ENCODE assay signal across 24 cellular contexts in the genomic region with DNA sequence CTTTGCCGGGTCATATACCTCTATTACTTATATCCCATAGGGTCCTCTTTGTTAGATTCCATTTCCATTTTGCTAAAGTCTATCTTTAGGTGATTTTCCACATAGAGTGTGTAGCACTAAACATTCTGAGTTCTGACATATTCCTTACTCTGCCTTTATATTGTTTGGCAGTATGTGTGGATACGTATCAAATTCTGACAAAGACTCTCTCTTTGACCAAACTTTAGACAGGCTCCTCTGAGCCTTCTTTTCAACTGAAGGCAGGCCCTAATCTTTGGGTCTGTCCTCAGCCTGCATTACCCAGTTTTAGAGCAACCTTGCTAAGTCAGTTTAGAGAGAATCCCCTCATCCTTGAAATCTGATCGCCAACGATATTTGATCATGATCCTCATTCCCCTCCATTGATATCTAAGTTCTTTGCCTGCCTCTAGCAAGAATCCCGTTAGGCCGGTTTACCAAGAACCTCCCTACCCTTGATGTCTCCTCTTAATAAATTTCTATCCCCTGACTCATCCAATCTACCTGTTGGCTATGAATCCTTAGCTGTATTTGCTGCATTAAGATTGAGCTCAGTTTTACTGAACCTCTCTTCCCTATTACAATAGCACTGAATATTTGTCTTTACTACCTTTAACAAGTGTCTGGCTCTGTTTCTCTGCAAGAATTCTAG. TPM values are rescaled to one million over a fixed set of nuclear protein-coding genes. Genes with fewer than 3 reads are reported as not detected.
DNase-seq lines count a peak whose midpoint lies in the region; ATAC-seq and TF ChIP-seq lines count a peak whose summit lies in the region.
"Had no signal": no experiment of that assay in that cellular context is flagged by ENCODE, and none has a peak within 500 bp of the region (broad histone marks: within the 10 kb centered on the region; RNA-seq: fewer than 3 reads in every experiment).

No MANE protein-coding gene starts in this region.

- no peak overlapping the region for H3K4me3 ChIP-seq in body of pancreas
- H3K4me3 ChIP-seq in kidney epithelial cell (ENCODE audit: low read depth, low read length), result no peak overlapping the region
- H3K4me3 ChIP-seq: gastrocnemius medialis, GM12878, sigmoid colon, transverse colon had no signal

- no peaks in the 10 kb centered on the region for H3K36me3 Mint-ChIP-seq in type B pancreatic cell
- H3K36me3 Mint-ChIP-seq in glutamatergic neuron (ENCODE audit: unreplicated experiment), result peaks cover 6% of the 10 kb centered on the region

- H3K9me3 Mint-ChIP-seq in type B pancreatic cell (peaks cover 6% of the 10 kb centered on the region), glutamatergic neuron (ENCODE audit: unreplicated experiment) (peaks cover 7% of the 10 kb centered on the region)

- TF ChIP-seq CTCF in body of pancreas (IDR thresholded peaks at IDR 0.05) (no peak), kidney epithelial cell (IDR thresholded peaks at IDR 0.05; ENCODE audit: insufficient read depth, low read length, poor library complexity, severe bottlenecking) (no peak), type B pancreatic cell (conservative IDR thresholded peaks at IDR 0.05) (no peak), glutamatergic neuron (IDR thresholded peaks at IDR 0.05; ENCODE audit: partially characterized antibody, unreplicated experiment) (no peak)

- no peak overlapping the region for H3K27ac ChIP-seq in body of pancreas
- H3K27ac ChIP-seq: 22Rv1, gastrocnemius medialis, sigmoid colon, transverse colon had no signal

- peaks cover 4% of the 10 kb centered on the region for H3K4me1 Mint-ChIP-seq in type B pancreatic cell (ENCODE audit: unreplicated experiment)
- H3K4me1 Mint-ChIP-seq in glutamatergic neuron (ENCODE audit: low read depth, unreplicated experiment), result no peaks in the 10 kb centered on the region
- H3K4me1 Mint-ChIP-seq: B cell had no signal

- H3K4me3 Mint-ChIP-seq in type B pancreatic cell (peak overlapping the region; percentile 63), glutamatergic neuron (ENCODE audit: unreplicated experiment) (no peak overlapping the region)
- H3K4me3 Mint-ChIP-seq: B cell had no signal

- H3K27ac Mint-ChIP-seq in type B pancreatic cell (peak overlapping the region; percentile 97), glutamatergic neuron (ENCODE audit: unreplicated experiment) (no peak overlapping the region)
- H3K27ac Mint-ChIP-seq: B cell had no signal

- H3K27me3 ChIP-seq in body of pancreas (no peaks in the 10 kb centered on the region), kidney epithelial cell (ENCODE audit: control insufficient read depth, insufficient read depth, low read length) (no peaks in the 10 kb centered on the region)
- H3K27me3 ChIP-seq: sigmoid colon had no signal

- DNase-seq in DMS79 (lab: John Stamatoyannopoulos, UW), result peak; percentile 0
- no peak for DNase-seq in DMS79 treated with DMSO at 0.1 percent for 48 hours (lab: John Stamatoyannopoulos, UW)
- DNase-seq in body of pancreas, result peak; percentile 18 to 39 (median 20)
- peak; percentile 10 for DNase-seq in kidney epithelial cell (ENCODE audit: low read depth)
- DNase-seq in type B pancreatic cell (ENCODE audit: extremely low spot score, unreplicated experiment), result no peak
- no peak for DNase-seq in stimulated activated naive CD4-positive, alpha-beta T cell (lab: John Stamatoyannopoulos, UW)
- DNase-seq in glutamatergic neuron, result no peak
- DNase-seq in SW480 (ENCODE audit: low spot score), result no peak
- DNase-seq: activated CD4-positive, alpha-beta T cell treated with anti-CD3 and anti-CD28 coated beads for 48 hours; caudate nucleus; gastrocnemius medialis; GF-D8; HCEC 1CT; left ventricle myocardium superior; NCI-H1694 treated with DMSO at 0.1 percent for 48 hours; occipital lobe; sigmoid colon; stimulated activated naive CD8-positive, alpha-beta T cell treated with anti-CD3 and anti-CD28 coated beads, Interleukin-15, Interleukin-2, amounts not matched to agents 100 U/mL and 50 U/mL, for 24 hours; T-helper 1 cell; transverse colon had no signal

- H3K27me3 Mint-ChIP-seq in type B pancreatic cell, result peaks cover 10% of the 10 kb centered on the region
- peaks cover 5% of the 10 kb centered on the region for H3K27me3 Mint-ChIP-seq in glutamatergic neuron (ENCODE audit: unreplicated experiment)

- ATAC-seq in body of pancreas, result peak; percentile 81
- ATAC-seq: gastrocnemius medialis; GM12878; left ventricle myocardium superior; Right ventricle myocardium inferior; stimulated activated naive CD8-positive, alpha-beta T cell treated with anti-CD3 and anti-CD28 coated beads, Interleukin-15, Interleukin-2, amounts not matched to agents 100 U/mL and 50 U/mL, for 24 hours had no signal

- H3K36me3 ChIP-seq in body of pancreas (replicated peaks in 1 of 2; ENCODE audit: insufficient read depth in 1 of 2, low read depth in 2 of 2) (no peaks in the 10 kb centered on the region), kidney epithelial cell (ENCODE audit: control insufficient read depth, insufficient read depth, low read length) (no peaks in the 10 kb centered on the region)
- H3K36me3 ChIP-seq: gastrocnemius medialis, sigmoid colon, transverse colon had no signal

- 67 to 70% methylated on average over 6 of the region's 6 CpGs for WGBS in body of pancreas, 2 donors

- peaks cover 0 to 5% (median 0%) of the 10 kb centered on the region in 3 donors for H3K9me3 ChIP-seq in body of pancreas
- H3K9me3 ChIP-seq: gastrocnemius medialis had no signal

- intact Hi-C loops in body of pancreas (cut with DNase I), result no loop called here

- no peak for TF ChIP-seq POLR2A in body of pancreas (IDR thresholded peaks at IDR 0.05)

- no peaks in the 10 kb centered on the region for H3K4me1 ChIP-seq in body of pancreas
- H3K4me1 ChIP-seq: gastrocnemius medialis, sigmoid colon, transverse colon had no signal

RNA-seq across cellular contexts. Expression of a gene that starts 10.4 kb away (rescaled TPM):
- 10 to 100 TPM; 26.4 to 28.5 TPM for total RNA-seq in body of pancreas
- total RNA-seq in kidney epithelial cell, result 82.7 and 92.3 TPM in 2 replicates
- total RNA-seq in type B pancreatic cell (ENCODE audit: low replicate concordance), result 73.6 and 79.6 TPM in 2 replicates
- total RNA-seq in glutamatergic neuron (ENCODE audit: unreplicated experiment), result 32.5 TPM

RNA-seq across cellular contexts. Expression of a gene that starts 53.8 kb away (rescaled TPM):
- total RNA-seq in body of pancreas (1 to 10 TPM; 7.5 to 9.2 TPM), kidney epithelial cell (14.0 and 16.7 TPM in 2 replicates), type B pancreatic cell (ENCODE audit: low replicate concordance) (18.1 and 21.4 TPM in 2 replicates), glutamatergic neuron (ENCODE audit: unreplicated experiment) (15.0 TPM)

Comparison
In these comparisons a context has a peak if more than half of its experiments do, and no peak if none do; other contexts are left out.
1. DNase-seq: peak in DMS79 (single experiment), body of pancreas (4 of 4) and kidney epithelial cell (single experiment); none in DMS79 treated with DMSO at 0.1 percent for 48 hours (single experiment), type B pancreatic cell (single experiment), stimulated activated naive CD4-positive, alpha-beta T cell (0 of 6), glutamatergic neuron (single experiment) and SW480 (single experiment).